Comparison of ENCODE assay signal across 8 cellular contexts in genomic region chr3:123066896-123067688, GRCh38. TPM values are rescaled to one million over a fixed set of nuclear protein-coding genes. Genes with fewer than 3 reads are reported as not detected.
DNase-seq lines count a peak whose midpoint lies in the region; ATAC-seq and TF ChIP-seq lines count a peak whose summit lies in the region.

PDIA5 (plus strand) TSS chr3:123067025; CDS start chr3:123067165, 140 bp downstream.

- H3K9ac ChIP-seq in HUES64 (ENCODE audit: low read depth, low read length) (peak within 1 kb of the TSS; percentile 66), OCI-LY1 (ENCODE audit: low read length) (peak within 1 kb of the TSS; percentile 64), mucosa of stomach (ENCODE audit: low read length) (peak within 1 kb of the TSS; percentile 71)

- no TSS peak for BruUV-seq in Calu3 (replicated peaks; lab: Mats Ljungman, UMichigan)

- H3K4me1 Mint-ChIP-seq in Calu3 (ENCODE audit: low read depth, unreplicated experiment) = peaks cover 9% of the 10 kb centered on the region

- WGBS in HUES64 = under 1% methylated on average over 72 of the region's 72 CpGs

- no peak within 1 kb of the TSS for H3K27ac ChIP-seq in HUES64 (ENCODE audit: low read depth, low read length)
- no peak within 1 kb of the TSS for H3K27ac ChIP-seq in OCI-LY1 (ENCODE audit: low read depth, low read length, poor library complexity, severe bottlenecking)

- H3K4me3 Mint-ChIP-seq in Calu3 (ENCODE audit: low read depth, unreplicated experiment) = peak within 1 kb of the TSS; percentile 91

- H3K4me3 ChIP-seq in HUES64 (ENCODE audit: low read length) (peak within 1 kb of the TSS; percentile 88), OCI-LY1 (ENCODE audit: low read depth, low read length, poor library complexity, severe bottlenecking) (peak within 1 kb of the TSS; percentile 76), mucosa of stomach (ENCODE audit: low read length) (peak within 1 kb of the TSS; percentile 74)

- H3K4me1 ChIP-seq in HUES64 (ENCODE audit: insufficient read depth, low read length) (peaks cover 22% of the 10 kb centered on the region), OCI-LY1 (ENCODE audit: insufficient read depth, low read length, severe bottlenecking) (peaks cover 12% of the 10 kb centered on the region), mucosa of stomach (ENCODE audit: control insufficient read depth, insufficient read depth, low read length) (peaks cover 38% of the 10 kb centered on the region)

- ATAC-seq in GM21390 (IDR thresholded peaks at IDR 0.05; ENCODE audit: unreplicated experiment) = peak; percentile 85
- ATAC-seq in esophagus mucosa = peak; percentile 89

- H3K9me3 ChIP-seq in HUES64 (ENCODE audit: insufficient read depth, low read depth, low read length) (no peaks in the 10 kb centered on the region), OCI-LY1 (ENCODE audit: low read length) (no peaks in the 10 kb centered on the region), mucosa of stomach (ENCODE audit: control insufficient read depth, low read length) (no peaks in the 10 kb centered on the region)

- H3K9me3 Mint-ChIP-seq in Calu3 (ENCODE audit: low read depth, unreplicated experiment) = no peaks in the 10 kb centered on the region

- H3F3A ChIP-seq in OCI-LY1 (ENCODE audit: insufficient read depth, low read length) = no peaks in the 10 kb centered on the region

- peaks cover 29% of the 10 kb centered on the region for H3K27me3 Mint-ChIP-seq in Calu3 (ENCODE audit: unreplicated experiment)

- H3K36me3 Mint-ChIP-seq in Calu3 (ENCODE audit: insufficient read depth, unreplicated experiment) = peaks cover 24% of the 10 kb centered on the region

- no peaks in the 10 kb centered on the region for H3K9me2 ChIP-seq in OCI-LY1 (ENCODE audit: low read depth, low read length)

- H2AFZ ChIP-seq in OCI-LY1 (ENCODE audit: low read length) = no peak within 1 kb of the TSS

- TF ChIP-seq CTCF in Calu3 (IDR thresholded peaks at IDR 0.05; ENCODE audit: unreplicated experiment) = no peak
- TF ChIP-seq CTCF in OCI-LY1 (IDR thresholded peaks at IDR 0.05; ENCODE audit: low read length) = no peak

- H3K36me3 ChIP-seq in HUES64 (ENCODE audit: insufficient read depth, low read length) (no peaks in the 10 kb centered on the region), OCI-LY1 (ENCODE audit: insufficient read depth, low read length) (0 out of 2 replicates have a peak, but pooled peaks cover 4% of the 10 kb centered on the region), mucosa of stomach (ENCODE audit: control insufficient read depth, insufficient read depth, low read length) (no peaks in the 10 kb centered on the region)

- no peaks in the 10 kb centered on the region for H4K20me1 ChIP-seq in OCI-LY1 (ENCODE audit: insufficient read depth, low read length)

- H3K4me2 ChIP-seq in OCI-LY1 (ENCODE audit: low read length) = peak within 1 kb of the TSS; percentile 84

- DNase-seq in Calu3 (peak; percentile 90), activated T-cell treated with anti-CD3 and anti-CD28 coated beads for 4 hours (peak; percentile 56)
- peak; percentile 63 for DNase-seq in stimulated activated CD8-positive, alpha-beta memory T cell treated with anti-CD3 and anti-CD28 coated beads, Interleukin-7, amount 100 ng/mL, for 24 hours (ENCODE audit: low read depth)

- intact Hi-C loops in Calu3 (cut with micrococcal nuclease; ENCODE audit: unreplicated experiment) = no loop called here

- 0 out of 2 replicates have a peak, but pooled peaks cover 5% of the 10 kb centered on the region for H3K79me2 ChIP-seq in OCI-LY1 (ENCODE audit: insufficient read depth, low read length)

- CTCF ChIA-PET in Calu3 (lab: Charles Lee) = interaction anchor here (0.6 to 1.1 kb wide), 4 partner anchors 23 to 76 kb away, joined by 3 read pairs; no protein-coding TSS in a partner anchor

- H3K27ac Mint-ChIP-seq in Calu3 (ENCODE audit: unreplicated experiment) = peak within 1 kb of the TSS; percentile 63

- peaks cover 25% of the 10 kb centered on the region for H3K27me3 ChIP-seq in HUES64 (ENCODE audit: insufficient read depth, low read length)
- no peaks in the 10 kb centered on the region for H3K27me3 ChIP-seq in OCI-LY1 (ENCODE audit: insufficient read depth, low read length)
- H3K27me3 ChIP-seq in mucosa of stomach (ENCODE audit: control insufficient read depth, insufficient read depth, low read length) = no peaks in the 10 kb centered on the region

RNA-seq across cellular contexts. Expression of gene PDIA5, which starts in this region (rescaled TPM):
- total RNA-seq in Calu3 (2022) (31.5 and 31.6 TPM in 2 replicates), esophagus mucosa (6.7 TPM)
- polyA plus RNA-seq in HUES64 (2013, experiment 1 of 2) = 21.7 TPM
- 24.2 TPM for polyA plus RNA-seq in HUES64 (2013, experiment 2 of 2)
